26 cellular contexts compared by ENCODE assay signal in genomic region chr10:22856444-22857074, GRCh38.
A peak's percentile ranks its signal among the peaks of the same experiment; 100 is the strongest.
DNase-seq lines count a peak whose midpoint lies in the region; ATAC-seq and TF ChIP-seq lines count a peak whose summit lies in the region.
"Had no signal": no experiment of that assay in that cellular context is flagged by ENCODE, and none has a peak within 500 bp of the region (broad histone marks: within the 10 kb centered on the region; RNA-seq: fewer than 3 reads in every experiment).

No MANE protein-coding gene starts in this region.

- TF ChIP-seq CTCF in GM12864 (IDR thresholded peaks at IDR 0.05; ENCODE audit: low read depth, low read length, missing control alignments) (no peak), HEK293 (tag by site-specific recombination; IDR thresholded peaks at IDR 0.05) (no peak), GM13976 (IDR thresholded peaks at IDR 0.05; ENCODE audit: borderline replicate concordance, control extremely low read depth, extremely low read depth, insufficient read depth, missing control alignments) (no peak)

- in situ Hi-C loops in GM13976 (cut with MboI; ENCODE audit: low sequenced_read_pairs, unreplicated experiment): no loop called here

- no peaks in the 10 kb centered on the region for H3K4me1 ChIP-seq in HEK293 (ENCODE audit: control insufficient read depth, insufficient read depth, low read length)

- H3K36me3 ChIP-seq in HEK293 (ENCODE audit: control insufficient read depth in 2 of 2, insufficient read depth in 1 of 2, low read length in 2 of 2): no peaks in the 10 kb centered on the region
- H3K36me3 ChIP-seq: ascending aorta had no signal

- ATAC-seq in GM18909 (IDR thresholded peaks at IDR 0.05; ENCODE audit: poor library complexity, unreplicated experiment) (peak; percentile 43), HG02973 (IDR thresholded peaks at IDR 0.05; ENCODE audit: unreplicated experiment) (peak; percentile 96), GM18517 (IDR thresholded peaks at IDR 0.05; ENCODE audit: unreplicated experiment) (no peak), GM21423 (IDR thresholded peaks at IDR 0.05; ENCODE audit: unreplicated experiment) (no peak)
- ATAC-seq: activated CD4-positive, alpha-beta T cell treated with anti-CD3 and anti-CD28 coated beads for 36 hours; stimulated activated memory B cell treated with anti-CD40 and anti-IgM and Interleukin-4, amounts not matched to agents 10 μg/mL and 1 μg/mL and 100 μg/mL, for 72 hours; T-cell had no signal

- CTCF ChIA-PET in HEK293 (lab: Yijun Ruan, JAX): no interaction called here

- POLR2A ChIA-PET in HEK293 (lab: Yijun Ruan, JAX): no interaction called here

- no peaks in the 10 kb centered on the region for H3K9me3 ChIP-seq in HEK293 (ENCODE audit: control insufficient read depth, insufficient read depth, low read depth, low read length)
- H3K9me3 ChIP-seq: ascending aorta had no signal

- no peak overlapping the region for H3K27ac ChIP-seq in HEK293 (ENCODE audit: extremely low read depth, low read depth, low read length)
- H3K27ac ChIP-seq: ascending aorta, PC-9 had no signal

- H3K4me3 ChIP-seq in GM12864 (ENCODE audit: low read depth, low read length) (no peak overlapping the region), HEK293 (ENCODE audit: low read depth, low read length) (no peak overlapping the region)
- H3K4me3 ChIP-seq: ascending aorta, PC-9 had no signal

- DNase-seq in GM12864 (ENCODE audit: low read depth): peak; percentile 13
- no peak for DNase-seq in activated naive CD4-positive, alpha-beta T cell treated with anti-CD3 and anti-CD28 coated beads, Interleukin-2, amount 50 U/mL, for 16 hours
- no peak for DNase-seq in GM13976 (ENCODE audit: low spot score)
- DNase-seq: 8988T; activated CD4-positive, alpha-beta T cell treated with anti-CD3 and anti-CD28 coated beads for 36 hours; caudate nucleus; CD4-positive, alpha-beta memory T cell; dermis blood vessel endothelial cell; DMS153; GDM1; H7; mammary epithelial cell; NCI-H1105 treated with DMSO at 0.1 percent for 48 hours; NCI-H2081 treated with DMSO at 0.1 percent for 48 hours; NCI-H510A; PC-9; SIG-M5; stimulated activated CD4-positive, alpha-beta T cell treated with anti-CD3 and anti-CD28 coated beads, Interleukin-2, amount 100 ng/mL, for 24 hours; T-cell had no signal

TF ChIP-seq in HEK293, 187 proteins besides CTCF, POLR2A, EP300 and RAD21:
- TF ChIP-seq EGR2 (tag by site-specific recombination; IDR thresholded peaks at IDR 0.05; ENCODE audit: low read depth): 0 out of 2 replicates have a peak, but pooled peaks have one; percentile 12
- no peak for TF ChIP-seq ZNF664 (tag by site-specific recombination; IDR thresholded peaks at IDR 0.05)

Comparison
In these comparisons a context has a peak if more than half of its experiments do, and no peak if none do; other contexts are left out.
1. ATAC-seq: peak in GM18909 (single experiment) and HG02973 (single experiment); none in GM18517 (single experiment) and GM21423 (single experiment).